10 cellular contexts compared by ENCODE assay signal in genomic region chr4:87120411-87121162, GRCh38.
DNase-seq lines count a peak whose midpoint lies in the region; ATAC-seq and TF ChIP-seq lines count a peak whose summit lies in the region.
"Had no signal": no experiment of that assay in that cellular context is flagged by ENCODE, and none has a peak within 500 bp of the region (broad histone marks: within the 10 kb centered on the region; RNA-seq: fewer than 3 reads in every experiment).

No MANE protein-coding gene starts in this region.

- no peaks in the 10 kb centered on the region for H3K9me3 ChIP-seq in stomach

- TF ChIP-seq EP300 in stomach (IDR thresholded peaks at IDR 0.05), result peak; percentile 21

- TF ChIP-seq POLR2A in stomach (IDR thresholded peaks at IDR 0.05), result no peak

- no peak overlapping the region for H3K4me3 ChIP-seq in choroid plexus epithelial cell (ENCODE audit: low read depth, low read length)
- H3K4me3 ChIP-seq in stomach, result peak overlapping the region in 2 of 4 donors; percentile 2 to 28

- H3K4me1 ChIP-seq in stomach, result peaks cover 0 to 74% (median 39%) of the 10 kb centered on the region in 4 donors

- peaks cover 25 to 85% (median 49%) of the 10 kb centered on the region in 4 donors for H3K36me3 ChIP-seq in stomach

- peak overlapping the region in 3 of 5 donors; percentile 59 to 81 (median 79) for H3K27ac ChIP-seq in stomach

- DNase-seq in NCI-H2227 (lab: John Stamatoyannopoulos, UW; ENCODE audit: unreplicated experiment) (peak; percentile 42), choroid plexus epithelial cell (ENCODE audit: low read depth) (peak; percentile 86), left kidney (ENCODE audit: low read depth, low spot score) (peak; percentile 81), stomach (no peak), Kasumi-1 (lab: John Stamatoyannopoulos, UW) (no peak), HCEC 1CT (no peak), NCI-H128 (lab: John Stamatoyannopoulos, UW; ENCODE audit: unreplicated experiment) (no peak)
- DNase-seq: foreskin fibroblast, SW 1271 had no signal

- no peak for ATAC-seq in GM21619 (IDR thresholded peaks at IDR 0.05; ENCODE audit: unreplicated experiment)

- no peaks in the 10 kb centered on the region for H3K27me3 ChIP-seq in stomach

- intact Hi-C loops in stomach (cut with DNase I; ENCODE audit: low total_unique reads), result no loop called here

- TF ChIP-seq CTCF in choroid plexus epithelial cell (conservative IDR thresholded peaks at IDR 0.05; ENCODE audit: low read depth, low read length), result no peak
- no peak for TF ChIP-seq CTCF in stomach (IDR thresholded peaks at IDR 0.05)

- 68 to 83% (median 71%) methylated on average over 18 of the region's 18 CpGs for WGBS in stomach, 5 donors

Comparison
In these comparisons a context has a peak if more than half of its experiments do, and no peak if none do; other contexts are left out.
1. DNase-seq: peak in NCI-H2227 (single experiment), choroid plexus epithelial cell (single experiment) and left kidney (single experiment); none in stomach (single experiment), Kasumi-1 (0 of 2), HCEC 1CT (single experiment) and NCI-H128 (single experiment).